Comparison of ENCODE assay signal across 34 cellular contexts in genomic region chr14:94343238-94343637, GRCh38. TPM values are rescaled to one million over a fixed set of nuclear protein-coding genes. Genes with fewer than 3 reads are reported as not detected.
"Had no signal": no experiment of that assay in that cellular context is flagged by ENCODE, and none has a peak within 500 bp of the region (broad histone marks: within the 10 kb centered on the region; RNA-seq: fewer than 3 reads in every experiment).

No MANE protein-coding gene starts in this region.

- H3K36me3 ChIP-seq: breast epithelium, heart left ventricle, ovary, sigmoid colon, tibial nerve had no signal

- DNase-seq: activated CD4-positive, alpha-beta T cell treated with anti-CD3 and anti-CD28 coated beads for 48 hours; activated CD8-positive, alpha-beta T cell treated with anti-CD3 and anti-CD28 coated beads for 36 hours; activated effector memory CD4-positive, alpha-beta T cell treated with Interleukin-2 at 50 U/mL for 16 hours; activated naive CD4-positive, alpha-beta T cell treated with anti-CD3 and anti-CD28 coated beads for 36 hours; activated naive CD8-positive, alpha-beta T cell treated with anti-CD3 and anti-CD28 coated beads, Interleukin-2, amount 10 ng/mL, durations not matched to agents 7 days and 5 days; activated T-cell treated with anti-CD3 and anti-CD28 coated beads, Interleukin-2, amount 50 U/mL, for 72 hours; central memory CD4-positive, alpha-beta T cell; endodermal cell; foreskin fibroblast; heart left ventricle; immature natural killer cell; kidney; left colon; midbrain; ovary; sigmoid colon; stimulated activated CD4-positive, alpha-beta T cell treated with anti-CD3 and anti-CD28 coated beads, Interleukin-1b, Interleukin-23, amount 100 ng/mL, for 48 hours; stimulated activated CD4-positive, alpha-beta T cell treated with anti-CD3 and anti-CD28 coated beads, Interleukin-4, amount 100 ng/mL, for 4 hours; stimulated activated CD8-positive, alpha-beta memory T cell treated with anti-CD3 and anti-CD28 coated beads, Interleukin-4, amount 100 ng/mL, for 48 hours; stimulated activated naive CD8-positive, alpha-beta T cell treated with anti-CD3 and anti-CD28 coated beads, Interleukin-15, amount 100 ng/mL, for 72 hours; T-helper 1 cell had no signal

- H3K27ac ChIP-seq: heart left ventricle, ovary, tibial nerve had no signal

- H3K27me3 ChIP-seq: breast epithelium, ovary, sigmoid colon, tibial nerve had no signal

- H3K4me1 Mint-ChIP-seq: activated naive CD8-positive, alpha-beta T cell treated with anti-CD3 and anti-CD28 coated beads, Interleukin-2, amount 10 ng/mL, durations not matched to agents 7 days and 5 days; endodermal cell; immature natural killer cell had no signal

- H3K9me3 ChIP-seq: breast epithelium, heart left ventricle, ovary, sigmoid colon, tibial nerve had no signal

- H3K36me3 Mint-ChIP-seq: activated naive CD8-positive, alpha-beta T cell treated with anti-CD3 and anti-CD28 coated beads, Interleukin-2, amount 10 ng/mL, durations not matched to agents 7 days and 5 days; immature natural killer cell; stimulated activated memory B cell treated with anti-CD40 and anti-IgM and Interleukin-4, amounts not matched to agents 10 μg/mL and 1 μg/mL and 100 μg/mL, for 72 hours had no signal

- ATAC-seq: activated CD8-positive, alpha-beta T cell treated with anti-CD3 and anti-CD28 coated beads for 36 hours; naive thymus-derived CD4-positive, alpha-beta T cell; stimulated activated memory B cell treated with anti-CD40 and anti-IgM and Interleukin-4, amounts not matched to agents 10 μg/mL and 1 μg/mL and 100 μg/mL, for 72 hours had no signal

- H3K4me3 ChIP-seq: breast epithelium, heart left ventricle, ovary, sigmoid colon, smooth muscle cell, tibial nerve had no signal

- H3K9me3 Mint-ChIP-seq: activated CD8-positive, alpha-beta T cell treated with anti-CD3 and anti-CD28 coated beads for 36 hours; immature natural killer cell had no signal

- H3K27ac Mint-ChIP-seq: activated CD8-positive, alpha-beta T cell treated with anti-CD3 and anti-CD28 coated beads for 36 hours; activated naive CD4-positive, alpha-beta T cell treated with anti-CD3 and anti-CD28 coated beads for 36 hours; activated naive CD8-positive, alpha-beta T cell treated with anti-CD3 and anti-CD28 coated beads, Interleukin-2, amount 10 ng/mL, durations not matched to agents 7 days and 5 days; activated T-cell treated with anti-CD3 and anti-CD28 coated beads, Interleukin-2, amount 50 U/mL, for 72 hours; endodermal cell; immature natural killer cell; naive thymus-derived CD4-positive, alpha-beta T cell; progenitor cell of endocrine pancreas; stimulated activated memory B cell treated with anti-CD40 and anti-IgM and Interleukin-4, amounts not matched to agents 10 μg/mL and 1 μg/mL and 100 μg/mL, for 72 hours; stimulated activated naive CD8-positive, alpha-beta T cell treated with anti-CD3 and anti-CD28 coated beads, Interleukin-15, amount 100 ng/mL, for 72 hours had no signal

- H3K4me3 Mint-ChIP-seq: activated CD8-positive, alpha-beta T cell treated with anti-CD3 and anti-CD28 coated beads for 36 hours; activated naive CD4-positive, alpha-beta T cell treated with anti-CD3 and anti-CD28 coated beads for 36 hours; activated naive CD8-positive, alpha-beta T cell treated with anti-CD3 and anti-CD28 coated beads, Interleukin-2, amount 10 ng/mL, durations not matched to agents 7 days and 5 days; activated T-cell treated with anti-CD3 and anti-CD28 coated beads, Interleukin-2, amount 50 U/mL, for 72 hours; endodermal cell; immature natural killer cell; memory B cell; naive thymus-derived CD4-positive, alpha-beta T cell; stimulated activated memory B cell treated with anti-CD40 and anti-IgM and Interleukin-4, amounts not matched to agents 10 μg/mL and 1 μg/mL and 100 μg/mL, for 72 hours; stimulated activated naive CD8-positive, alpha-beta T cell treated with anti-CD3 and anti-CD28 coated beads, Interleukin-15, amount 100 ng/mL, for 72 hours had no signal

RNA-seq across cellular contexts. Expression of gene SERPINA6, which starts 20.1 kb away (rescaled TPM):
- total RNA-seq: activated CD8-positive, alpha-beta T cell treated with anti-CD3 and anti-CD28 coated beads for 36 hours; activated naive CD4-positive, alpha-beta T cell treated with anti-CD3 and anti-CD28 coated beads for 36 hours; activated naive CD8-positive, alpha-beta T cell treated with anti-CD3 and anti-CD28 coated beads, Interleukin-2, amount 10 ng/mL, durations not matched to agents 7 days and 5 days; activated T-cell treated with anti-CD3 and anti-CD28 coated beads, Interleukin-2, amount 50 U/mL, for 72 hours; endodermal cell; esophagus mucosa; heart left ventricle; lower leg skin; naive thymus-derived CD4-positive, alpha-beta T cell; sigmoid colon; smooth muscle cell; temporal lobe; ureter had no signal
- polyA plus RNA-seq: heart left ventricle; immature natural killer cell; naive thymus-derived CD4-positive, alpha-beta T cell; neural cell; smooth muscle cell had no signal

RNA-seq across cellular contexts. Expression of gene SERPINA2, which starts 23.3 kb away (rescaled TPM):
- total RNA-seq: activated CD8-positive, alpha-beta T cell treated with anti-CD3 and anti-CD28 coated beads for 36 hours; activated naive CD4-positive, alpha-beta T cell treated with anti-CD3 and anti-CD28 coated beads for 36 hours; activated naive CD8-positive, alpha-beta T cell treated with anti-CD3 and anti-CD28 coated beads, Interleukin-2, amount 10 ng/mL, durations not matched to agents 7 days and 5 days; activated T-cell treated with anti-CD3 and anti-CD28 coated beads, Interleukin-2, amount 50 U/mL, for 72 hours; breast epithelium; endodermal cell; esophagus mucosa; heart left ventricle; kidney; left colon; lower leg skin; naive thymus-derived CD4-positive, alpha-beta T cell; ovary; progenitor cell of endocrine pancreas; sigmoid colon; smooth muscle cell; temporal lobe; tibial nerve; ureter had no signal
- polyA plus RNA-seq: heart left ventricle; immature natural killer cell; naive thymus-derived CD4-positive, alpha-beta T cell; neural cell; ovary; sigmoid colon; smooth muscle cell had no signal

RNA-seq across cellular contexts. Expression of gene SERPINA1, which starts 45.2 kb away (rescaled TPM):
- polyA plus RNA-seq: neural cell had no signal

RNA-seq across cellular contexts. Expression of gene SERPINA10, which starts 50.2 kb away (rescaled TPM):
- total RNA-seq: activated CD8-positive, alpha-beta T cell treated with anti-CD3 and anti-CD28 coated beads for 36 hours; activated naive CD4-positive, alpha-beta T cell treated with anti-CD3 and anti-CD28 coated beads for 36 hours; activated naive CD8-positive, alpha-beta T cell treated with anti-CD3 and anti-CD28 coated beads, Interleukin-2, amount 10 ng/mL, durations not matched to agents 7 days and 5 days; activated T-cell treated with anti-CD3 and anti-CD28 coated beads, Interleukin-2, amount 50 U/mL, for 72 hours; breast epithelium; endodermal cell; esophagus mucosa; heart left ventricle; kidney; lower leg skin; naive thymus-derived CD4-positive, alpha-beta T cell; renal cortical epithelial cell; sigmoid colon; smooth muscle cell; temporal lobe; tibial nerve; ureter had no signal
- polyA plus RNA-seq: heart left ventricle; immature natural killer cell; naive thymus-derived CD4-positive, alpha-beta T cell; neural cell; ovary; smooth muscle cell had no signal
